ENCODE assay signal across 8 cellular contexts in the genomic region with DNA sequence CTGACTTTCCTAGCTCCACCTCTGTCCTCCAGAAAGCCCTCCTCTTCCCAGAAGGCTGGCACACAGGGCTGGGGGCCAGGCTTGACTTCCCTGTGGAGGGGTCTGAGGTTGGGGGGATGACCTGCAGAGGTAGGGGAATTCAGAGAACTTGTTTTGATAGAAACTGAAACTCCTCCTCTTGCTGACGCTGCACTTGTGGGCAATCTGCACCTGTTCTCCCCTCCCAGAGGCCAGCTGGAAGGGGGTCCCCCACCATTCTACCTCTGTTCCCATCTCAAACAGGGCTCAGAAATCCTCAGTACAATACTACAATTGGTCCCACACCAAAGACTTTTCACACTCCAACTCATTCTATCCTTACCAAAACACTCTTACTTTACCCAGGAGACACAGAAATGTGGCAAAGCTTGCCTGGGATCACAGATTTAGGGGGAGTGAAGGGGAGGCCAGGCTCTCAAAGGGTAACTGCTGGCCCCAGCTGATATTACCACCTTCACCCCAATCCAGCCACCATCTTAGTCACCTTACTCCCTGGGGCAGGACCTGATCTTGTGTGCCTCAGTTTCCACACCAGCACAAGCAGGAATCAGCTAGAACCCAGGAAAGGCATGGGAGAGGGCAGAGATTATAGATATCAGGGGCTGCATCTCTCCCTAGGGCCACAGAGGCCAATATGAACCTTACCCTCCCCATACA. TPM values are rescaled to one million over a fixed set of nuclear protein-coding genes. Genes with fewer than 3 reads are reported as not detected.
DNase-seq lines count a peak whose midpoint lies in the region; ATAC-seq and TF ChIP-seq lines count a peak whose summit lies in the region.

No MANE protein-coding gene starts in this region.

- peaks cover 0 to 35% (median 7%) of the 10 kb centered on the region in 6 donors for H3K36me3 ChIP-seq in spleen
- peaks cover 2 to 39% (median 8%) of the 10 kb centered on the region in 3 donors for H3K36me3 ChIP-seq in tibial artery

- H3K4me3 Mint-ChIP-seq in activated CD4-positive, alpha-beta memory T cell treated with anti-CD3 and anti-CD28 coated beads for 36 hours: peak overlapping the region; percentile 57

- H3K9me3 Mint-ChIP-seq in activated CD4-positive, alpha-beta memory T cell treated with anti-CD3 and anti-CD28 coated beads for 36 hours: no peaks in the 10 kb centered on the region

- intact Hi-C loops in activated CD4-positive, alpha-beta memory T cell treated with anti-CD3 and anti-CD28 coated beads for 36 hours (cut with micrococcal nuclease): loop anchor here (2.0 kb wide), 1 partner anchor 104 kb away; a partner anchor contains a TSS
- intact Hi-C loops in spleen (cut with DNase I; ENCODE audit: low total_unique reads) (no loop called here), tibial artery (cut with DNase I; ENCODE audit: low total_unique reads) (no loop called here)

- H3K27ac ChIP-seq in spleen (peak overlapping the region; percentile 72 to 94 (median 88)), tibial artery (no peak overlapping the region)

- DNase-seq in activated CD4-positive, alpha-beta memory T cell treated with anti-CD3 and anti-CD28 coated beads for 36 hours: peak; percentile 89
- DNase-seq in spleen: peak; percentile 87
- DNase-seq in NCI-H446 treated with DMSO at 0.1 percent for 48 hours (lab: John Stamatoyannopoulos, UW): no peak
- no peak for DNase-seq in NCI-H82 (lab: John Stamatoyannopoulos, UW)
- DNase-seq in tibial artery: no peak
- no peak for DNase-seq in AML-193 (lab: John Stamatoyannopoulos, UW)

- H3K36me3 Mint-ChIP-seq in activated CD4-positive, alpha-beta memory T cell treated with anti-CD3 and anti-CD28 coated beads for 36 hours: peaks cover 43% of the 10 kb centered on the region

- 29 to 53% (median 38%) methylated on average over 1 of the region's 1 CpG; no CpG with 5 or more reads in 1 of the 5 donors for WGBS in spleen, 5 donors

- no peaks in the 10 kb centered on the region for H3K27me3 ChIP-seq in spleen (replicated peaks in 1 of 7)
- H3K27me3 ChIP-seq in tibial artery: no peaks in the 10 kb centered on the region

- H3K27ac Mint-ChIP-seq in activated CD4-positive, alpha-beta memory T cell treated with anti-CD3 and anti-CD28 coated beads for 36 hours: peak overlapping the region; percentile 97

- POLR2A ChIA-PET in activated CD4-positive, alpha-beta memory T cell treated with anti-CD3 and anti-CD28 coated beads for 36 hours (lab: Charles Lee): interaction anchor here (0.6 to 13.3 kb wide), 10 partner anchors 12 to 42 kb away, joined by 3 to 286 read pairs (median 5); a partner anchor contains a TSS

- H3K4me1 Mint-ChIP-seq in activated CD4-positive, alpha-beta memory T cell treated with anti-CD3 and anti-CD28 coated beads for 36 hours (ENCODE audit: low read depth): peaks cover 86% of the 10 kb centered on the region

- H3K9me3 ChIP-seq in spleen: no peaks in the 10 kb centered on the region
- no peaks in the 10 kb centered on the region for H3K9me3 ChIP-seq in tibial artery

- H3K4me3 ChIP-seq in spleen (peak overlapping the region in 1 of 8 donors; percentile 61), tibial artery (no peak overlapping the region)

- H3K27me3 Mint-ChIP-seq in activated CD4-positive, alpha-beta memory T cell treated with anti-CD3 and anti-CD28 coated beads for 36 hours: no peaks in the 10 kb centered on the region

- H3K4me1 ChIP-seq in spleen (peaks cover 29 to 98% (median 85%) of the 10 kb centered on the region in 6 donors), tibial artery (peaks cover 0 to 13% (median 5%) of the 10 kb centered on the region in 4 donors)

- ATAC-seq in GM18909 (IDR thresholded peaks at IDR 0.05; ENCODE audit: poor library complexity, unreplicated experiment) (peak; percentile 60), HG03060 (IDR thresholded peaks at IDR 0.05; ENCODE audit: low read depth, unreplicated experiment) (peak; percentile 32)

- CTCF ChIA-PET in activated CD4-positive, alpha-beta memory T cell treated with anti-CD3 and anti-CD28 coated beads for 36 hours (lab: Charles Lee): interaction anchor here (0.6 to 3.0 kb wide), 5 partner anchors 18 to 275 kb away, joined by 3 to 13 read pairs (median 4); a partner anchor contains a TSS

- no peak for TF ChIP-seq CTCF in spleen (IDR thresholded peaks at IDR 0.05 in 8 of 11, conservative IDR thresholded peaks at IDR 0.05 in 3 of 11)
- no peak for TF ChIP-seq CTCF in tibial artery (IDR thresholded peaks at IDR 0.05)

- no peak for TF ChIP-seq POLR2A in spleen (IDR thresholded peaks at IDR 0.05)

RNA-seq across cellular contexts. Expression of a gene that starts 18.5 kb away (rescaled TPM):
- total RNA-seq in activated CD4-positive, alpha-beta memory T cell treated with anti-CD3 and anti-CD28 coated beads for 36 hours: 10 to 100 TPM; 83.4 to 85.4 TPM
- 10 to 100 TPM; 47.2 to 65.8 (median 58.5) TPM for total RNA-seq in spleen
- 10 to 100 TPM; 29.6 to 53.2 (median 46.6) TPM for polyA plus RNA-seq in spleen

RNA-seq across cellular contexts. Expression of a gene that starts 20.0 kb away (rescaled TPM):
- 100 to 1,000 TPM; 386 to 401 TPM for total RNA-seq in activated CD4-positive, alpha-beta memory T cell treated with anti-CD3 and anti-CD28 coated beads for 36 hours
- total RNA-seq in spleen: 100 to 1,000 TPM in 6 of 7 donors, 10 to 100 TPM in 1; 89.1 to 220 (median 159) TPM
- polyA plus RNA-seq in spleen: 10 to 100 TPM; 54.2 to 86.6 (median 62.4) TPM

RNA-seq across cellular contexts. Expression of a gene that starts 27.4 kb away (rescaled TPM):
- 10 to 100 TPM; 16.9 to 19.2 TPM for total RNA-seq in activated CD4-positive, alpha-beta memory T cell treated with anti-CD3 and anti-CD28 coated beads for 36 hours
- 10 to 100 TPM; 15.0 to 20.8 (median 17.4) TPM for total RNA-seq in spleen
- polyA plus RNA-seq in spleen: 1 to 10 TPM; 6.2 to 8.7 (median 8.3) TPM

RNA-seq across cellular contexts. Expression of a gene that starts 32.8 kb away (rescaled TPM):
- total RNA-seq in activated CD4-positive, alpha-beta memory T cell treated with anti-CD3 and anti-CD28 coated beads for 36 hours: 1 to 10 TPM; 2.4 to 2.5 TPM
- total RNA-seq in spleen: 1 to 10 TPM; 1.5 to 3.7 (median 2.2) TPM
- 1 to 10 TPM; 1.5 to 2.3 (median 2.0) TPM for polyA plus RNA-seq in spleen

RNA-seq across cellular contexts. Expression of a gene that starts 41.1 kb away (rescaled TPM):
- 10 to 100 TPM; 85.0 to 85.5 TPM for total RNA-seq in activated CD4-positive, alpha-beta memory T cell treated with anti-CD3 and anti-CD28 coated beads for 36 hours
- total RNA-seq in spleen: 10 to 100 TPM; 53.5 to 73.6 (median 68.6) TPM
- 10 to 100 TPM; 83.8 to 97.3 (median 92.9) TPM for polyA plus RNA-seq in spleen

Comparison
In these comparisons a context has a peak if more than half of its experiments do, and no peak if none do; other contexts are left out.
1. DNase-seq: peak in activated CD4-positive, alpha-beta memory T cell treated with anti-CD3 and anti-CD28 coated beads for 36 hours (single experiment) and spleen (single experiment); none in NCI-H446 treated with DMSO at 0.1 percent for 48 hours (single experiment), NCI-H82 (single experiment), tibial artery (0 of 2) and AML-193 (0 of 2).
2. H3K27ac ChIP-seq: peak in spleen (8 of 8); none in tibial artery (0 of 2).